In genomic region chr4:159267023-159267939, GRCh38 we compare ENCODE assay signal across 9 cellular contexts.
DNase-seq lines count a peak whose midpoint lies in the region; ATAC-seq and TF ChIP-seq lines count a peak whose summit lies in the region.
"Had no signal": no experiment of that assay in that cellular context is flagged by ENCODE, and none has a peak within 500 bp of the region (broad histone marks: within the 10 kb centered on the region; RNA-seq: fewer than 3 reads in every experiment).

No MANE protein-coding gene starts in this region.

- TF ChIP-seq POLR2A in testis (IDR thresholded peaks at IDR 0.05), result no peak

- H3K9me3 Mint-ChIP-seq in progenitor cell of endocrine pancreas (ENCODE audit: low read depth), result no peaks in the 10 kb centered on the region

- H3K4me1 ChIP-seq in muscle layer of duodenum (ENCODE audit: control insufficient read depth in 1 of 2, insufficient read depth in 2 of 2, low read length in 2 of 2) (peaks cover 9 to 13% of the 10 kb centered on the region in 2 donors), testis (no peaks in the 10 kb centered on the region)

- H3K4me1 Mint-ChIP-seq in progenitor cell of endocrine pancreas (ENCODE audit: low read depth), result peaks cover 10% of the 10 kb centered on the region

- 42 to 44% methylated on average over 5 of the region's 5 CpGs for WGBS in testis, 2 donors

- no peaks in the 10 kb centered on the region for H3K36me3 Mint-ChIP-seq in progenitor cell of endocrine pancreas (ENCODE audit: insufficient read depth)

- H3K27ac Mint-ChIP-seq in progenitor cell of endocrine pancreas, result no peak overlapping the region

- TF ChIP-seq CTCF in AG09309 (IDR thresholded peaks at IDR 0.05; ENCODE audit: control insufficient read depth, insufficient read depth, low read depth, low read length, missing control alignments), result no peak
- peak in 4 of 56 donors; percentile 6 to 12 (median 10) for TF ChIP-seq CTCF in dorsolateral prefrontal cortex (IDR thresholded peaks at IDR 0.05 in 54 of 56, conservative IDR thresholded peaks at IDR 0.05 in 2 of 56; ENCODE audit: low read depth in 1 of 56, partially characterized antibody in 56 of 56)
- TF ChIP-seq CTCF in testis (IDR thresholded peaks at IDR 0.05), result no peak
- no peak for TF ChIP-seq CTCF in progenitor cell of endocrine pancreas (IDR thresholded peaks at IDR 0.05; ENCODE audit: unreplicated experiment)

- intact Hi-C loops in dorsolateral prefrontal cortex (cut with DNase I) (no loop called here), testis (cut with DNase I; ENCODE audit: low total_unique reads) (no loop called here)

- H3K9me3 ChIP-seq in muscle layer of duodenum (ENCODE audit: control insufficient read depth in 1 of 2, low read length in 2 of 2) (no peaks in the 10 kb centered on the region), testis (no peaks in the 10 kb centered on the region)

- H3K4me3 ChIP-seq in AG09309 (ENCODE audit: control insufficient read depth, low read depth, low read length) (peak overlapping the region; percentile 27), dorsolateral prefrontal cortex (peak overlapping the region; percentile 30 to 75 (median 59)), muscle layer of duodenum (ENCODE audit: low read depth in 1 of 2, low read length in 2 of 2) (peak overlapping the region; percentile 15 to 22), H7 (ENCODE audit: insufficient read depth, low read depth, low read length) (no peak overlapping the region), testis (peak overlapping the region in 1 of 2 donors; percentile 2)

- no peaks in the 10 kb centered on the region for H3K27me3 ChIP-seq in dorsolateral prefrontal cortex
- no peaks in the 10 kb centered on the region for H3K27me3 ChIP-seq in muscle layer of duodenum (ENCODE audit: low read depth, low read length)
- H3K27me3 ChIP-seq in H7 (ENCODE audit: control insufficient read depth, insufficient read depth, low read length), result no peaks in the 10 kb centered on the region
- no peaks in the 10 kb centered on the region for H3K27me3 ChIP-seq in testis

- no peak overlapping the region for H3K4me3 Mint-ChIP-seq in progenitor cell of endocrine pancreas (ENCODE audit: low read depth)

- H3K27ac ChIP-seq in dorsolateral prefrontal cortex (peak overlapping the region; percentile 68 to 97 (median 93)), muscle layer of duodenum (ENCODE audit: low read length) (peak overlapping the region; percentile 21), testis (no peak overlapping the region)

- peak; percentile 74 for ATAC-seq in HG02798 (IDR thresholded peaks at IDR 0.05; ENCODE audit: poor library complexity, unreplicated experiment)

- H3K36me3 ChIP-seq in muscle layer of duodenum (ENCODE audit: control insufficient read depth in 1 of 2, insufficient read depth in 2 of 2, low read length in 2 of 2) (no peaks in the 10 kb centered on the region), H7 (replicated peaks; ENCODE audit: control insufficient read depth, insufficient read depth, low read length) (no peaks in the 10 kb centered on the region), testis (ENCODE audit: low read depth, missing control alignments) (no peaks in the 10 kb centered on the region)

- H3K27me3 Mint-ChIP-seq in progenitor cell of endocrine pancreas, result no peaks in the 10 kb centered on the region

- DNase-seq in AG09309 (ENCODE audit: low read depth), result no peak
- peak in 1 of 10 donors; percentile 31 for DNase-seq in dorsolateral prefrontal cortex
- DNase-seq in H7, result no peak
- DNase-seq in activated CD4-positive, alpha-beta T cell treated with anti-CD3 and anti-CD28 coated beads for 1 hour, result no peak
- no peak for DNase-seq in testis
- DNase-seq in progenitor cell of endocrine pancreas (ENCODE audit: low spot score, unreplicated experiment), result no peak
- DNase-seq: activated T-cell treated with anti-CD3 and anti-CD28 coated beads, Interleukin-2, amount 50 U/mL, for 1 hour had no signal

Comparison
In these comparisons a context has a peak if more than half of its experiments do, and no peak if none do; other contexts are left out.
1. H3K27ac ChIP-seq: peak in dorsolateral prefrontal cortex (59 of 59) and muscle layer of duodenum (single experiment); none in testis (0 of 2).